In the genomic region with DNA sequence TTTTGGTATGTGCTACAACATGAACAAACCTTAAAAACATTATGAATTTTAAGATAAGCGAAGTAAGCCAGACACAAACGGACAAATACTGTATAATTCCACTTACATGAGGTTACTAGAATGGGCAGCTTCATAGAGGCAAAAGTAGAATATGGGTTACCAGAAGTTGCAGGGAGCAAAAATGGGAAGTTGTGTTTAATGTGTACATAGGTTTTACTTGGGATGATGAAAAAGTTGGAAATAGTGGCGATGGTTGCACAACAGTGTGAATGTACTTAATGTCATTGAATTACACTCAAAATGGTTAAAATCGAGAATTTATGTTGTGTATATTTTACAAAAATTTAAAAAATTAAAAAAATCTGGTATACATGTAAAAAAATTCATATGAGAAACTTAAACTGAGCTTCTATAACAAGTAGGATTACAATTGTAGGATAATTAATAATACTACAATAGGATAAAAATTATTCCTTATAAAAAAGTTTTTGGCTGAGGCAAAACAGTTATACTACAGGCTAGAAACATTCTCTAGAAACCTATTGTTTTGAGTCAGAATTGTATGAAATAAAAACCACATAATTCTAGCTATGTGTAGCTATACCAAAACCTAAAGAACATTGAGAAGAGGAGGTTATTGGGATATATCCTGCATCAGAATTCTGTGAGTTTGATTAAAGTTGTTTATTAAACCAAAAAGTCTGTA, we compare ENCODE assay signal across 1 cellular context.
A peak's percentile ranks its signal among the peaks of the same experiment; 100 is the strongest.
TF ChIP-seq lines count a peak whose summit lies in the region.

No MANE protein-coding gene starts in this region.

TF ChIP-seq in HepG2, 621 proteins besides CTCF, POLR2A, EP300 and RAD21 (continued from another document):
- peak; percentile 12 for TF ChIP-seq HNRNPK (IDR thresholded peaks at IDR 0.05; ENCODE audit: low read depth, low read length, poor library complexity, severe bottlenecking)
